ENCODE assay signal across 21 cellular contexts in genomic region chr6:18110160-18110559, GRCh38.
"Had no signal": no experiment of that assay in that cellular context is flagged by ENCODE, and none has a peak within 500 bp of the region (broad histone marks: within the 10 kb centered on the region; RNA-seq: fewer than 3 reads in every experiment).

No MANE protein-coding gene starts in this region.

- H3K4me3 ChIP-seq: coronary artery, dorsolateral prefrontal cortex, gastroesophageal sphincter, right atrium auricular region, sigmoid colon, smooth muscle cell, suprapubic skin, thyroid gland, upper lobe of left lung, uterus had no signal

- H3K36me3 ChIP-seq: gastroesophageal sphincter, neutrophil, right atrium auricular region, sigmoid colon, suprapubic skin, thyroid gland, upper lobe of left lung, uterus had no signal

- DNase-seq: dorsolateral prefrontal cortex; effector CD8-positive, alpha-beta T cell; glutamatergic neuron; islet precursor cell; mammary epithelial cell; naive thymus-derived CD8-positive, alpha-beta T cell; sigmoid colon; stimulated activated CD4-positive, alpha-beta T cell treated with anti-CD3 and anti-CD28 coated beads, Interleukin-4, amount 100 ng/mL, for 1 hour; stimulated activated CD8-positive, alpha-beta memory T cell treated with anti-CD3 and anti-CD28 coated beads, Interleukin-4, amount 100 ng/mL, for 48 hours; stimulated activated naive CD8-positive, alpha-beta T cell treated with anti-CD3 and anti-CD28 coated beads, Interleukin-15, Interleukin-2, amounts not matched to agents 100 U/mL and 50 U/mL, for 24 hours; thyroid gland; upper lobe of left lung; uterus had no signal

- H3K27ac ChIP-seq: coronary artery, dorsolateral prefrontal cortex, gastroesophageal sphincter, neutrophil, right atrium auricular region, sigmoid colon, suprapubic skin, thyroid gland, upper lobe of left lung, uterus had no signal

- ATAC-seq: gastroesophageal sphincter; left lobe of liver; naive thymus-derived CD8-positive, alpha-beta T cell; stimulated activated effector memory CD8-positive, alpha-beta T cell treated with anti-CD3 and anti-CD28 coated beads, Interleukin-12 subunit alpha, Interleukin-12 subunit beta, amount 100 ng/mL, for 72 hours; stimulated activated naive CD8-positive, alpha-beta T cell treated with anti-CD3 and anti-CD28 coated beads, Interleukin-15, Interleukin-2, amounts not matched to agents 100 U/mL and 50 U/mL, for 24 hours had no signal

- H3K4me1 ChIP-seq: gastroesophageal sphincter, right atrium auricular region, sigmoid colon, suprapubic skin, thyroid gland, upper lobe of left lung, uterus had no signal

- H3K27me3 ChIP-seq: dorsolateral prefrontal cortex, gastroesophageal sphincter, neutrophil, right atrium auricular region, sigmoid colon, suprapubic skin, thyroid gland, upper lobe of left lung, uterus had no signal

- H3K9me3 ChIP-seq: neutrophil, suprapubic skin, thyroid gland, uterus had no signal
